20 cellular contexts compared by ENCODE assay signal in genomic region chr4:958836-959337, GRCh38. TPM values are rescaled to one million over a fixed set of nuclear protein-coding genes. Genes with fewer than 3 reads are reported as not detected.
"Had no signal": no experiment of that assay in that cellular context is flagged by ENCODE, and none has a peak within 500 bp of the region (broad histone marks: within the 10 kb centered on the region; RNA-seq: fewer than 3 reads in every experiment).

No MANE protein-coding gene starts in this region.

- H3K27ac Mint-ChIP-seq: activated CD8-positive, alpha-beta T cell treated with anti-CD3 and anti-CD28 coated beads for 36 hours; activated naive CD8-positive, alpha-beta T cell treated with anti-CD3 and anti-CD28 coated beads, Interleukin-2, amount 10 ng/mL, durations not matched to agents 7 days and 5 days; progenitor cell of endocrine pancreas; stimulated activated naive CD8-positive, alpha-beta T cell treated with anti-CD3 and anti-CD28 coated beads, Interleukin-15, Interleukin-2, amounts not matched to agents 100 ng/mL and 50 ng/mL, for 24 hours had no signal

- H3K27ac ChIP-seq: right atrium auricular region, suprapubic skin, upper lobe of left lung, VCaP had no signal

- H3K4me1 Mint-ChIP-seq: activated naive CD8-positive, alpha-beta T cell treated with anti-CD3 and anti-CD28 coated beads, Interleukin-2, amount 10 ng/mL, durations not matched to agents 7 days and 5 days had no signal

- ATAC-seq: activated CD8-positive, alpha-beta T cell treated with anti-CD3 and anti-CD28 coated beads for 36 hours; activated T-cell treated with anti-CD3 and anti-CD28 coated beads, Interleukin-2, amount 50 U/mL, for 4 hours; esophagus mucosa had no signal

- H3K36me3 Mint-ChIP-seq: natural killer cell had no signal

- DNase-seq: activated CD4-positive, alpha-beta T cell treated with anti-CD3 and anti-CD28 coated beads for 4 hours; activated CD8-positive, alpha-beta T cell treated with anti-CD3 and anti-CD28 coated beads for 36 hours; activated gamma-delta T cell treated with Interleukin-2 at 50 U/mL for 16 hours; activated naive CD8-positive, alpha-beta T cell treated with anti-CD3 and anti-CD28 coated beads, Interleukin-2, amount 10 ng/mL, durations not matched to agents 7 days and 5 days; activated T-cell treated with anti-CD3 and anti-CD28 coated beads, Interleukin-2, amount 50 U/mL, for 4 hours; hippocampal formation; kidney glomerular epithelial cell; mesenchymal stem cell; natural killer cell; small intestine; stimulated activated CD4-positive, alpha-beta T cell treated with anti-CD3 and anti-CD28 coated beads, Interleukin-4, amount 100 ng/mL, for 4 hours; stimulated activated CD8-positive, alpha-beta memory T cell treated with anti-CD3 and anti-CD28 coated beads, Interleukin-4, amount 100 ng/mL, for 48 hours had no signal

- H3K9me3 Mint-ChIP-seq: activated CD8-positive, alpha-beta T cell treated with anti-CD3 and anti-CD28 coated beads for 36 hours; activated naive CD8-positive, alpha-beta T cell treated with anti-CD3 and anti-CD28 coated beads, Interleukin-2, amount 10 ng/mL, durations not matched to agents 7 days and 5 days; activated T-cell treated with anti-CD3 and anti-CD28 coated beads, Interleukin-2, amount 50 U/mL, for 4 hours; natural killer cell; stimulated activated naive CD8-positive, alpha-beta T cell treated with anti-CD3 and anti-CD28 coated beads, Interleukin-15, Interleukin-2, amounts not matched to agents 100 ng/mL and 50 ng/mL, for 24 hours had no signal

- H3K27me3 Mint-ChIP-seq: activated CD8-positive, alpha-beta T cell treated with anti-CD3 and anti-CD28 coated beads for 36 hours; activated naive CD8-positive, alpha-beta T cell treated with anti-CD3 and anti-CD28 coated beads, Interleukin-2, amount 10 ng/mL, durations not matched to agents 7 days and 5 days; progenitor cell of endocrine pancreas; stimulated activated naive CD8-positive, alpha-beta T cell treated with anti-CD3 and anti-CD28 coated beads, Interleukin-15, Interleukin-2, amounts not matched to agents 100 ng/mL and 50 ng/mL, for 24 hours had no signal

- H3K4me3 ChIP-seq: right atrium auricular region, suprapubic skin, upper lobe of left lung had no signal

- H3K4me3 Mint-ChIP-seq: activated CD8-positive, alpha-beta T cell treated with anti-CD3 and anti-CD28 coated beads for 36 hours; activated naive CD8-positive, alpha-beta T cell treated with anti-CD3 and anti-CD28 coated beads, Interleukin-2, amount 10 ng/mL, durations not matched to agents 7 days and 5 days; activated T-cell treated with anti-CD3 and anti-CD28 coated beads, Interleukin-2, amount 50 U/mL, for 4 hours; natural killer cell; stimulated activated naive CD8-positive, alpha-beta T cell treated with anti-CD3 and anti-CD28 coated beads, Interleukin-15, Interleukin-2, amounts not matched to agents 100 ng/mL and 50 ng/mL, for 24 hours had no signal

RNA-seq across cellular contexts. Expression of gene SLC26A1, which starts 34.3 kb away (rescaled TPM):
- total RNA-seq: esophagus mucosa, left ventricle myocardium superior, right atrium auricular region had no signal
